Comparison of ENCODE assay signal across 12 cellular contexts in the genomic region with DNA sequence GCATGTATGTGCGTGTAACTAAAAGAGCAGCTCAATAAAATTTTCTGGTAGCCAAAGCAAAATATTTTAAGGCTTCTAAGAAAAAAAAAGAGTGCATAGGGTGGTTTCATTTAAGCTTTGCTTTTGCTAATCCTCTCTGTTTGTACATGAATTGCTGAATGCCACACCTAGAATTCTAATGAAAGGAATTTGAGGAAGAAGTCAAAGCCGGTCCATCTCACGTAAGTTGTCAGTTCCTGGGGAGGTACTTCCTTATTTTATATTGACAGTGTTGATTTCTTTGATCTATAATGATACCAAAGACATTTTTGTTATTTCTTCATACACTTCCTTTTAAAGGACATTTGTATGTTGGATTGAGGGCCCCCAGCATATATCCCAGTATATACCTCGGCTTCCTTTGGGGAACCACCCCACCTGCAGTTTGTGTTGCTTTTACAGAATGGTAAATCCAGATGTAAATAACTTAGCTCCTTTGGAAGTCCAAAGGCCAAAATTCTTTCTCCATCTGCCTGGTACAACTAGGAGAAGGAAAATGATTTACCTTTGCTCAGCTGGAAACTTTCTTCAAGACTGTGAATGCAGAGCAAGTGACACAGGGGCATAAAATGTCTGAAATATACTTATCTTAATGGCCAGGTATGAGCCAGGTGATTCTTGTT.
"Had no signal": no experiment of that assay in that cellular context is flagged by ENCODE, and none has a peak within 500 bp of the region (broad histone marks: within the 10 kb centered on the region; RNA-seq: fewer than 3 reads in every experiment).

No MANE protein-coding gene starts in this region.

- H3K4me1 ChIP-seq: adrenal gland, thyroid gland, vagina had no signal

- ATAC-seq: natural killer cell had no signal

- H3K36me3 Mint-ChIP-seq: natural killer cell had no signal

- DNase-seq: activated CD4-positive, alpha-beta T cell treated with anti-CD3 and anti-CD28 coated beads, Interleukin-2, amount 50 U/mL, for 1 hour; activated naive CD4-positive, alpha-beta T cell treated with anti-CD3 and anti-CD28 coated beads, Interleukin-2, amount 50 U/mL, for 16 hours; activated T-cell treated with anti-CD3 and anti-CD28 coated beads for 4 hours; adrenal gland; central memory CD4-positive, alpha-beta T cell; effector CD4-positive, alpha-beta T cell; natural killer cell; posterior cingulate gyrus; thyroid gland had no signal

- H3K27ac ChIP-seq: adrenal gland, coronary artery, skin epidermis, thyroid gland, vagina had no signal

- H3K9me3 Mint-ChIP-seq: natural killer cell had no signal

- H3K27ac Mint-ChIP-seq: natural killer cell had no signal

- H3K27me3 ChIP-seq: adrenal gland, thyroid gland, vagina had no signal

- H3K4me3 Mint-ChIP-seq: natural killer cell had no signal

- H3K36me3 ChIP-seq: adrenal gland, thyroid gland, vagina had no signal

- H3K4me1 Mint-ChIP-seq: natural killer cell had no signal

- H3K9me3 ChIP-seq: adrenal gland, thyroid gland, vagina had no signal

- H3K4me3 ChIP-seq: adrenal gland, coronary artery, skin epidermis, thyroid gland, vagina had no signal
